8 cellular contexts compared by ENCODE assay signal in genomic region chr2:215171151-215171550, GRCh38. TPM values are rescaled to one million over a fixed set of nuclear protein-coding genes. Genes with fewer than 3 reads are reported as not detected.
A peak's percentile ranks its signal among the peaks of the same experiment; 100 is the strongest.
DNase-seq lines count a peak whose midpoint lies in the region; ATAC-seq and TF ChIP-seq lines count a peak whose summit lies in the region.

No MANE protein-coding gene starts in this region.

- H3K27me3 Mint-ChIP-seq in stimulated activated naive CD8-positive, alpha-beta T cell treated with anti-CD3 and anti-CD28 coated beads, Interleukin-15, amount 100 ng/mL, for 72 hours = no peaks in the 10 kb centered on the region
- peaks cover 15% of the 10 kb centered on the region for H3K27me3 Mint-ChIP-seq in osteocyte (ENCODE audit: unreplicated experiment)

- no peaks in the 10 kb centered on the region for H3K27me3 ChIP-seq in breast epithelium

- no peak for TF ChIP-seq POLR2A in breast epithelium (IDR thresholded peaks at IDR 0.05)

- peak overlapping the region in 1 of 2 donors; percentile 1 for H3K27ac Mint-ChIP-seq in stimulated activated naive CD8-positive, alpha-beta T cell treated with anti-CD3 and anti-CD28 coated beads, Interleukin-15, amount 100 ng/mL, for 72 hours
- no peak overlapping the region for H3K27ac Mint-ChIP-seq in osteocyte (ENCODE audit: unreplicated experiment)

- H3K9me3 ChIP-seq in breast epithelium = peaks cover 0 to 3% of the 10 kb centered on the region in 2 donors

- no peak overlapping the region for H3K4me3 Mint-ChIP-seq in stimulated activated naive CD8-positive, alpha-beta T cell treated with anti-CD3 and anti-CD28 coated beads, Interleukin-15, amount 100 ng/mL, for 72 hours
- H3K4me3 Mint-ChIP-seq in osteocyte (ENCODE audit: unreplicated experiment) = no peak overlapping the region

- H3K36me3 ChIP-seq in breast epithelium = no peaks in the 10 kb centered on the region

- intact Hi-C loops in breast epithelium (cut with DNase I; ENCODE audit: low total_unique reads) = no loop called here

- no peak for TF ChIP-seq CTCF in AG09309 (IDR thresholded peaks at IDR 0.05; ENCODE audit: control insufficient read depth, insufficient read depth, low read depth, low read length, missing control alignments)
- no peak for TF ChIP-seq CTCF in breast epithelium (IDR thresholded peaks at IDR 0.05)
- TF ChIP-seq CTCF in osteocyte (IDR thresholded peaks at IDR 0.05) = no peak

- no peaks in the 10 kb centered on the region for H3K4me1 ChIP-seq in breast epithelium

- peak; percentile 84 for ATAC-seq in GM19351 (IDR thresholded peaks at IDR 0.05; ENCODE audit: unreplicated experiment)
- ATAC-seq in HG03521 (IDR thresholded peaks at IDR 0.05; ENCODE audit: unreplicated experiment) = peak; percentile 67
- ATAC-seq in stimulated activated naive CD8-positive, alpha-beta T cell treated with anti-CD3 and anti-CD28 coated beads, Interleukin-15, amount 100 ng/mL, for 72 hours = peak; percentile 75

- DNase-seq in AG09309 (ENCODE audit: low read depth) (peak; percentile 21), breast epithelium (ENCODE audit: low spot score in 2 of 2) (no peak), DMS153 treated with DMSO at 0.1 percent for 48 hours (lab: John Stamatoyannopoulos, UW; ENCODE audit: unreplicated experiment) (no peak), osteocyte (ENCODE audit: extremely low spot score, unreplicated experiment) (no peak)
- DNase-seq in stimulated activated naive CD8-positive, alpha-beta T cell treated with anti-CD3 and anti-CD28 coated beads, Interleukin-15, amount 100 ng/mL, for 72 hours = peak in 1 of 2 donors; percentile 4
- DNase-seq in activated CD4-positive, alpha-beta T cell treated with anti-CD3 and anti-CD28 coated beads for 1 hour = no peak

- H3K27ac ChIP-seq in breast epithelium = no peak overlapping the region

- no peaks in the 10 kb centered on the region for H3K36me3 Mint-ChIP-seq in osteocyte (ENCODE audit: unreplicated experiment)

- H3K4me3 ChIP-seq in AG09309 (ENCODE audit: control insufficient read depth, low read depth, low read length) (peak overlapping the region; percentile 23), breast epithelium (peak overlapping the region; percentile 7 to 50 (median 16))

- no peaks in the 10 kb centered on the region for H3K9me3 Mint-ChIP-seq in stimulated activated naive CD8-positive, alpha-beta T cell treated with anti-CD3 and anti-CD28 coated beads, Interleukin-15, amount 100 ng/mL, for 72 hours
- H3K9me3 Mint-ChIP-seq in osteocyte (ENCODE audit: unreplicated experiment) = peaks cover 4% of the 10 kb centered on the region

- no peaks in the 10 kb centered on the region for H3K4me1 Mint-ChIP-seq in stimulated activated naive CD8-positive, alpha-beta T cell treated with anti-CD3 and anti-CD28 coated beads, Interleukin-15, amount 100 ng/mL, for 72 hours
- peaks cover 6% of the 10 kb centered on the region for H3K4me1 Mint-ChIP-seq in osteocyte (ENCODE audit: unreplicated experiment)

RNA-seq across cellular contexts. Expression of gene ABCA12, which starts 32.7 kb away (rescaled TPM):
- total RNA-seq in breast epithelium (1 to 10 TPM in 2 of 3 donors, not detected in 1; 3.6 to 4.0 TPM), osteocyte (0.08 and 0.13 TPM in 2 replicates)
